In genomic region chr16:68778551-68779231, GRCh38 we compare ENCODE assay signal across 8 cellular contexts. TPM values are rescaled to one million over a fixed set of nuclear protein-coding genes. Genes with fewer than 3 reads are reported as not detected.
A peak's percentile ranks its signal among the peaks of the same experiment; 100 is the strongest.
DNase-seq lines count a peak whose midpoint lies in the region; ATAC-seq, FAIRE-seq and TF ChIP-seq lines count a peak whose summit lies in the region.
"Had no signal": no experiment of that assay in that cellular context is flagged by ENCODE, and none has a peak within 500 bp of the region (broad histone marks: within the 10 kb centered on the region; RNA-seq: fewer than 3 reads in every experiment).

No MANE protein-coding gene starts in this region.

- SMC1A ChIA-PET in GM12878 (lab: Charles Lee; ENCODE audit: uncharacterized antibody, unreplicated experiment), result interaction anchor here (1.0 to 4.3 kb wide), 6 partner anchors 10 to 22 kb away, joined by 3 to 33 read pairs (median 3); no protein-coding TSS in a partner anchor

- TF ChIP-seq RAD21 in GM12878 (IDR thresholded peaks at IDR 0.05; ENCODE audit: insufficient read depth, low read depth, low read length), result no peak

- no peaks in the 10 kb centered on the region for H3K36me3 ChIP-seq in GM12878 (ENCODE audit: control insufficient read depth in 2 of 2, insufficient read depth in 2 of 2, low read length in 1 of 2)
- H3K36me3 ChIP-seq in upper lobe of right lung, result no peaks in the 10 kb centered on the region
- H3K36me3 ChIP-seq in gastroesophageal sphincter, result no peaks in the 10 kb centered on the region

- no TSS peak for BruUV-seq in GM12878 (replicated peaks; lab: Mats Ljungman, UMichigan)

- no peaks in the 10 kb centered on the region for H3K79me2 ChIP-seq in GM12878 (ENCODE audit: control insufficient read depth, insufficient read depth, low read length)

- H3K9me3 ChIP-seq in GM12878 (replicated peaks; ENCODE audit: control insufficient read depth, insufficient read depth, low read length) (no peaks in the 10 kb centered on the region; the same call in 2 of the 3 replicates), upper lobe of right lung (no peaks in the 10 kb centered on the region), gastroesophageal sphincter (no peaks in the 10 kb centered on the region)
- H3K9me3 ChIP-seq: Peyer's patch had no signal

- peaks cover 53% of the 10 kb centered on the region for H3K4me1 ChIP-seq in GM12878 (ENCODE audit: control insufficient read depth, insufficient read depth, low read length)
- peaks cover 21% of the 10 kb centered on the region for H3K4me1 ChIP-seq in upper lobe of right lung
- H3K4me1 ChIP-seq in gastroesophageal sphincter, result no peaks in the 10 kb centered on the region
- H3K4me1 ChIP-seq: Peyer's patch had no signal

- no peak for TF ChIP-seq EP300 in GM12878 (IDR thresholded peaks at IDR 0.05; ENCODE audit: borderline replicate concordance in 1 of 2, control insufficient read depth in 1 of 2, low read depth in 2 of 2, low read length in 2 of 2)
- TF ChIP-seq EP300 in gastroesophageal sphincter (IDR thresholded peaks at IDR 0.05), result no peak

- RAD21 ChIA-PET in GM12878 (lab: Charles Lee; ENCODE audit: unreplicated experiment), result interaction anchor here (1.2 to 1.8 kb wide), 2 partner anchors 11 to 22 kb away, joined by 4 to 5 read pairs; no protein-coding TSS in a partner anchor

- H3K9ac ChIP-seq in GM12878 (ENCODE audit: control insufficient read depth, insufficient read depth, low read length), result no peak overlapping the region

- ATAC-seq in GM12878 (no peak), upper lobe of right lung (peak; percentile 81), gastroesophageal sphincter (no peak)

- DNase-seq in NCI-H146 (lab: John Stamatoyannopoulos, UW), result peak; percentile 82
- no peak for DNase-seq in GM12878 (ENCODE audit: low read depth, low spot score)
- peak; percentile 40 for DNase-seq in left kidney (ENCODE audit: low read depth, low spot score)
- DNase-seq in upper lobe of right lung, result no peak
- DNase-seq in amniotic stem cell (lab: John Stamatoyannopoulos, UW), result no peak
- DNase-seq in cortex of kidney (lab: John Stamatoyannopoulos, UW), result no peak
- DNase-seq: Peyer's patch had no signal

- H3K27ac ChIP-seq in GM12878 (ENCODE audit: control insufficient read depth, insufficient read depth) (peak overlapping the region; percentile 29; the same call in 1 of the 2 replicates), upper lobe of right lung (peak overlapping the region; percentile 60), gastroesophageal sphincter (no peak overlapping the region)

- no peaks in the 10 kb centered on the region for H3K27me3 ChIP-seq in GM12878 (replicated peaks in 1 of 2; ENCODE audit: control insufficient read depth in 2 of 2, insufficient read depth in 2 of 2, low read length in 1 of 2)
- H3K27me3 ChIP-seq in upper lobe of right lung, result no peaks in the 10 kb centered on the region
- no peaks in the 10 kb centered on the region for H3K27me3 ChIP-seq in gastroesophageal sphincter
- H3K27me3 ChIP-seq: Peyer's patch had no signal

- H3K4me2 ChIP-seq in GM12878 (ENCODE audit: control insufficient read depth, insufficient read depth), result no peak overlapping the region

- in situ Hi-C loops in GM12878 (cut with MboI), result no loop called here

- H3K4me3 ChIP-seq in GM12878 (no peak overlapping the region), upper lobe of right lung (no peak overlapping the region), gastroesophageal sphincter (no peak overlapping the region)
- H3K4me3 ChIP-seq: Peyer's patch had no signal

- POLR2A ChIA-PET in GM12878 (lab: Charles Lee), result interaction anchor here (0.6 kb wide), 1 partner anchor 49 kb away, joined by 3 read pairs; no protein-coding TSS in a partner anchor

- TF ChIP-seq CTCF in GM12878 (IDR thresholded peaks at IDR 0.05 in 2 of 3, conservative IDR thresholded peaks at IDR 0.05 in 1 of 3; ENCODE audit: control insufficient read depth in 2 of 3, extremely low read depth in 1 of 3, insufficient read depth in 1 of 3, low read depth in 3 of 3, low read length in 3 of 3) (no peak), upper lobe of right lung (IDR thresholded peaks at IDR 0.05) (no peak), gastroesophageal sphincter (IDR thresholded peaks at IDR 0.05) (no peak)

- intact Hi-C loops in GM12878 (cut with micrococcal nuclease; ENCODE audit: unreplicated experiment), result no loop called here
- intact Hi-C loops in upper lobe of right lung (cut with DNase I), result no loop called here

- TF ChIP-seq POLR2A in GM12878 (IDR thresholded peaks at IDR 0.05; ENCODE audit: low read depth, low read length), result no peak
- no peak for TF ChIP-seq POLR2A in gastroesophageal sphincter (IDR thresholded peaks at IDR 0.05)

- CTCF ChIA-PET in GM12878 (lab: Yijun Ruan, JAX), result interaction anchor here (4.1 kb wide), 1 partner anchor 21 kb away, joined by 27 read pairs; no protein-coding TSS in a partner anchor

- no peaks in the 10 kb centered on the region for H4K20me1 ChIP-seq in GM12878 (ENCODE audit: control insufficient read depth, insufficient read depth)

- FAIRE-seq in GM12878 (lab: Jason Lieb, UNC), result no peak

- H2AFZ ChIP-seq in GM12878 (ENCODE audit: control insufficient read depth, low read depth, low read length), result no peak overlapping the region

- 53% methylated on average over 6 of the region's 6 CpGs for WGBS in GM12878 (ENCODE audit: insufficient coverage, insufficient replicate concordance, low lambda C conversion rate, missing lambda C conversion rate)
- WGBS in gastroesophageal sphincter (ENCODE audit: low coverage in 1 of 2), 2 donors, result 27 to 38% methylated on average over 2 to 4 of the region's 6 CpGs

TF ChIP-seq in GM12878, 131 proteins besides CTCF, POLR2A, EP300 and RAD21:
- no peak for TF ChIP-seq TARDBP (IDR thresholded peaks at IDR 0.05; ENCODE audit: borderline replicate concordance)
- TF ChIP-seq MAX (IDR thresholded peaks at IDR 0.05; ENCODE audit: low read depth, low read length), result no peak
- no peak for TF ChIP-seq TCF7 (IDR thresholded peaks at IDR 0.05; ENCODE audit: borderline replicate concordance)
- TF ChIP-seq SMAD1 (IDR thresholded peaks at IDR 0.05; ENCODE audit: low read depth, partially characterized antibody), result no peak
- no peak for TF ChIP-seq ZNF592 (IDR thresholded peaks at IDR 0.05)
- TF ChIP-seq TCF12 (IDR thresholded peaks at IDR 0.05; ENCODE audit: low read depth, low read length), result no peak
- TF ChIP-seq KDM1A (IDR thresholded peaks at IDR 0.05; ENCODE audit: borderline replicate concordance), result no peak

RNA-seq across cellular contexts. Expression of gene CDH1, which starts 41.6 kb away (rescaled TPM):
- total RNA-seq in GM12878 (2013; cell fraction: nucleolus; rRNA removed), result 15.2 and 16.3 TPM in 2 replicates
- total RNA-seq in GM12878 (2014; rRNA removed), result 17.8 and 18.4 TPM in 2 replicates
- total RNA-seq in GM12878 (2014; rRNA removed; fragmentation: Illumina TruSeq; extraction: Trizol), result 19.6 and 22.2 TPM in 2 replicates
- total RNA-seq in GM12878 (2021), result 30.6 and 42.7 TPM in 2 replicates
- polyA plus RNA-seq in GM12878 (2011; ENCODE audit: low read depth), result 1.6 TPM
- 1.2 and 2.2 TPM in 2 replicates for polyA plus RNA-seq in GM12878 (2011; rRNA removed)
- polyA plus RNA-seq in GM12878 (2011; cell fraction: cytosol; rRNA removed), result 1.1 and 1.9 TPM in 2 replicates
- polyA plus RNA-seq in GM12878 (2011; cell fraction: nucleus; rRNA removed), result 0.82 and 2.1 TPM in 2 replicates
- polyA plus RNA-seq in GM12878 (2012), result 3.8 and 4.0 TPM in 2 replicates
- polyA plus RNA-seq in GM12878 (2014; fragmentation: Illumina TruSeq; extraction: Trizol), result 25.9 and 30.8 TPM in 2 replicates
- 10 to 100 TPM in 1 of 2 experiments, 1 to 10 TPM in 1; 6.7 to 10.9 TPM for polyA plus RNA-seq in GM12878 (2014; fragmentation: Nextera tagmentation; extraction: Ambion mirVana)
- polyA plus RNA-seq in GM12878 (2014; rRNA removed), result 24.4 and 28.8 TPM in 2 replicates
- polyA plus RNA-seq in GM12878 (2016; fragmentation: Nextera tagmentation; extraction: Ambion mirVana), result 10 to 100 TPM; 13.8 to 17.0 TPM
- 2.9 and 10.7 TPM in 2 replicates for polyA minus RNA-seq in GM12878 (2011; rRNA and poly(A)+ RNA removed)
- polyA minus RNA-seq in GM12878 (2011; cell fraction: cytosol; rRNA and poly(A)+ RNA removed), result 3.1 and 3.3 TPM in 2 replicates
- 0.24 and 1.6 TPM in 2 replicates for polyA minus RNA-seq in GM12878 (2011; cell fraction: nucleus; rRNA and poly(A)+ RNA removed)
- total RNA-seq in upper lobe of right lung, result 128 TPM
- total RNA-seq in gastroesophageal sphincter, result 10 to 100 TPM in 1 of 4 donors, 1 to 10 TPM in 1, under 1 TPM in 2; 0.13 to 12.0 (median 1.2) TPM

Comparison
In these comparisons a context has a peak if more than half of its experiments do, and no peak if none do; other contexts are left out.
1. DNase-seq: peak in NCI-H146 (single experiment) and left kidney (single experiment); none in GM12878 (single experiment), upper lobe of right lung (single experiment), amniotic stem cell (single experiment) and cortex of kidney (single experiment).
2. H3K27ac ChIP-seq: peak in GM12878 (single experiment) and upper lobe of right lung (single experiment); none in gastroesophageal sphincter (0 of 4).